ENCODE assay signal across 1 cellular context in genomic region chr1:89089962-89090361, GRCh38.
TF ChIP-seq lines count a peak whose summit lies in the region.

No MANE protein-coding gene starts in this region.

TF ChIP-seq in SK-N-SH, 30 proteins besides CTCF, POLR2A, EP300 and RAD21 (continued from another document):
- TF ChIP-seq PBX3 (IDR thresholded peaks at IDR 0.05) (peak; percentile 18; the same call in 1 of the 2 replicates), NRF1 (IDR thresholded peaks at IDR 0.05; ENCODE audit: low read depth, low read length) (no peak), MAX (IDR thresholded peaks at IDR 0.05; ENCODE audit: low read depth) (no peak), MXI1 (IDR thresholded peaks at IDR 0.05; ENCODE audit: low read depth, low read length) (no peak), CHD2 (IDR thresholded peaks at IDR 0.05; ENCODE audit: low read length, partially characterized antibody) (no peak), IRF3 (IDR thresholded peaks at IDR 0.05; ENCODE audit: low read depth, low read length) (no peak), FOSL2 (IDR thresholded peaks at IDR 0.05; ENCODE audit: borderline replicate concordance, low read depth) (no peak), ZBTB33 (IDR thresholded peaks at IDR 0.05; ENCODE audit: borderline replicate concordance, low read depth) (no peak), FOXM1 (IDR thresholded peaks at IDR 0.05; ENCODE audit: low read depth) (no peak), TAF1 (IDR thresholded peaks at IDR 0.05; ENCODE audit: borderline replicate concordance, low read depth, low read length) (no peak), MEF2A (IDR thresholded peaks at IDR 0.05; ENCODE audit: borderline replicate concordance, low read depth) (no peak), POLR2AphosphoS5 (IDR thresholded peaks at IDR 0.05; ENCODE audit: low read depth, low read length) (no peak), FOXJ3 (CRISPR knock-in tag; IDR thresholded peaks at IDR 0.05) (no peak), RXRA (IDR thresholded peaks at IDR 0.05; ENCODE audit: borderline replicate concordance, low read depth) (no peak), RFX5 (IDR thresholded peaks at IDR 0.05; ENCODE audit: low read length) (no peak), USF1 (IDR thresholded peaks at IDR 0.05; ENCODE audit: borderline replicate concordance, low read depth) (no peak), GATA2 (CRISPR knock-in tag; IDR thresholded peaks at IDR 0.05) (no peak), JUND (IDR thresholded peaks at IDR 0.05) (no peak), REST (IDR thresholded peaks at IDR 0.05; ENCODE audit: low read depth, low read length) (no peak)
